Comparison of ENCODE assay signal across 8 cellular contexts in genomic region chr14:100108042-100108825, GRCh38. TPM values are rescaled to one million over a fixed set of nuclear protein-coding genes. Genes with fewer than 3 reads are reported as not detected.
DNase-seq lines count a peak whose midpoint lies in the region; ATAC-seq, FAIRE-seq and TF ChIP-seq lines count a peak whose summit lies in the region.

No MANE protein-coding gene starts in this region.

- no peaks in the 10 kb centered on the region for H3K9me2 ChIP-seq in Karpas-422 (replicated peaks; ENCODE audit: insufficient read depth, low read length)

- H3K36me3 ChIP-seq in Karpas-422 (ENCODE audit: insufficient read depth, low read length) = no peaks in the 10 kb centered on the region
- H3K36me3 ChIP-seq in RWPE2 (ENCODE audit: low read depth) = no peaks in the 10 kb centered on the region
- H3K36me3 ChIP-seq in gastroesophageal sphincter = no peaks in the 10 kb centered on the region
- no peaks in the 10 kb centered on the region for H3K36me3 ChIP-seq in pancreas
- no peaks in the 10 kb centered on the region for H3K36me3 ChIP-seq in tibial nerve

- H3K27ac ChIP-seq in Karpas-422 (ENCODE audit: low read length) = no peak overlapping the region
- peak overlapping the region; percentile 71 for H3K27ac ChIP-seq in RWPE2 (ENCODE audit: poor library complexity, severe bottlenecking)
- H3K27ac ChIP-seq in gastroesophageal sphincter = peak overlapping the region in 1 of 4 donors; percentile 26
- no peak overlapping the region for H3K27ac ChIP-seq in pancreas
- H3K27ac ChIP-seq in tibial nerve = peak overlapping the region in 1 of 4 donors; percentile 31

- H3K4me1 ChIP-seq in Karpas-422 (ENCODE audit: low read length) (peaks cover 3% of the 10 kb centered on the region; the same call in 1 of the 2 replicates), RWPE2 (ENCODE audit: insufficient read depth, poor library complexity, severe bottlenecking) (peaks cover 25% of the 10 kb centered on the region), gastroesophageal sphincter (peaks cover 0 to 58% (median 33%) of the 10 kb centered on the region in 3 donors), pancreas (peaks cover 0 to 9% (median 0%) of the 10 kb centered on the region in 3 donors), tibial nerve (peaks cover 0 to 52% (median 29%) of the 10 kb centered on the region in 4 donors)

- no peak overlapping the region for H3K4me3 ChIP-seq in Karpas-422 (ENCODE audit: low read length)
- H3K4me3 ChIP-seq in RWPE2 (ENCODE audit: severe bottlenecking) = no peak overlapping the region
- no peak overlapping the region for H3K4me3 ChIP-seq in gastroesophageal sphincter
- no peak overlapping the region for H3K4me3 ChIP-seq in pancreas
- no peak overlapping the region for H3K4me3 ChIP-seq in tibial nerve

- no peaks in the 10 kb centered on the region for H4K20me1 ChIP-seq in Karpas-422 (ENCODE audit: insufficient read depth, low read depth, low read length)

- TF ChIP-seq POLR2A in gastroesophageal sphincter (IDR thresholded peaks at IDR 0.05) = no peak
- TF ChIP-seq POLR2A in tibial nerve (IDR thresholded peaks at IDR 0.05) = no peak

- WGBS in gastroesophageal sphincter (ENCODE audit: low coverage in 1 of 2), 2 donors = 38 to 42% methylated on average over 8 to 12 of the region's 13 CpGs
- WGBS in pancreas, 2 donors = 23 to 24% methylated on average over 12 to 13 of the region's 13 CpGs
- WGBS in tibial nerve, 2 donors = 31 to 32% methylated on average over 13 of the region's 13 CpGs

- H3K4me2 ChIP-seq in Karpas-422 (ENCODE audit: low read depth, low read length, poor library complexity, severe bottlenecking) = no peak overlapping the region

- TF ChIP-seq EP300 in gastroesophageal sphincter (IDR thresholded peaks at IDR 0.05) (no peak), tibial nerve (IDR thresholded peaks at IDR 0.05) (no peak)

- H3K9ac ChIP-seq in Karpas-422 (ENCODE audit: low read length) = no peak overlapping the region

- H3K27me3 ChIP-seq in Karpas-422 (ENCODE audit: low read length) (no peaks in the 10 kb centered on the region), RWPE2 (ENCODE audit: insufficient read depth, poor library complexity, severe bottlenecking) (no peaks in the 10 kb centered on the region), gastroesophageal sphincter (no peaks in the 10 kb centered on the region), pancreas (no peaks in the 10 kb centered on the region), tibial nerve (no peaks in the 10 kb centered on the region)

- no peak for FAIRE-seq in pancreas (lab: Jason Lieb, UNC)

- DNase-seq in D341Med (ENCODE audit: low spot score) (peak; percentile 92), Karpas-422 (peak; percentile 90), RWPE2 (ENCODE audit: low spot score) (peak; percentile 84), activated gamma-delta T cell (lab: John Stamatoyannopoulos, UW) (peak; percentile 39), pancreas (peak; percentile 71 to 94 (median 85)), tibial nerve (ENCODE audit: low spot score in 2 of 2) (peak; percentile 70 to 90)

- intact Hi-C loops in pancreas (cut with DNase I) = loop anchor here in 2 of 3 donors (5.0 to 10.0 kb wide), 2 partner anchors 123 to 126 kb away; no protein-coding TSS in a partner anchor

- H3K9me3 ChIP-seq in Karpas-422 (ENCODE audit: low read length) (no peaks in the 10 kb centered on the region), RWPE2 (ENCODE audit: severe bottlenecking) (no peaks in the 10 kb centered on the region), gastroesophageal sphincter (no peaks in the 10 kb centered on the region), pancreas (no peaks in the 10 kb centered on the region), tibial nerve (no peaks in the 10 kb centered on the region)

- ATAC-seq in GM21529 (IDR thresholded peaks at IDR 0.05; ENCODE audit: unreplicated experiment) = peak; percentile 77
- peak; percentile 79 for ATAC-seq in RWPE2 (ENCODE audit: low read depth)
- peak; percentile 74 for ATAC-seq in gastroesophageal sphincter
- peak; percentile 89 to 95 (median 92) for ATAC-seq in pancreas

- H2AFZ ChIP-seq in Karpas-422 (ENCODE audit: low read length) = peak overlapping the region; percentile 21; the same call in 1 of the 2 replicates

- no peaks in the 10 kb centered on the region for H3K79me2 ChIP-seq in Karpas-422 (ENCODE audit: low read length)

- TF ChIP-seq CTCF in RWPE2 (IDR thresholded peaks at IDR 0.05; ENCODE audit: poor library complexity, severe bottlenecking) (peak; percentile 99), gastroesophageal sphincter (IDR thresholded peaks at IDR 0.05) (peak in 3 of 4 experiments; percentile 85 to 93 (median 89)), pancreas (IDR thresholded peaks at IDR 0.05) (peak; percentile 71 to 79 (median 76)), tibial nerve (IDR thresholded peaks at IDR 0.05) (peak; percentile 80 to 92 (median 89))

RNA-seq across cellular contexts. Expression of gene EVL, which starts 43.0 kb away (rescaled TPM):
- total RNA-seq in Karpas-422 (2014; rRNA removed; shearing (Covaris generic); ENCODE audit: low replicate concordance) = 3.0 and 3.5 TPM in 2 replicates
- total RNA-seq in gastroesophageal sphincter (10 to 100 TPM; 36.1 to 42.6 (median 38.5) TPM), pancreas (10 to 100 TPM; 23.0 to 59.8 (median 36.0) TPM), tibial nerve (10 to 100 TPM; 42.6 to 94.6 (median 59.8) TPM)
- polyA plus RNA-seq in pancreas = 10 to 100 TPM; 54.8 to 68.4 TPM

RNA-seq across cellular contexts. Expression of gene DEGS2, which starts 51.2 kb away (rescaled TPM):
- total RNA-seq in Karpas-422 (2014; rRNA removed; shearing (Covaris generic); ENCODE audit: low replicate concordance) = 0.43 TPM in 1 of 2 replicates, not detected in the other
- total RNA-seq in gastroesophageal sphincter (under 1 TPM; 0.16 to 0.94 (median 0.68) TPM), pancreas (1 to 10 TPM; 2.8 to 7.3 (median 5.3) TPM), tibial nerve (1 to 10 TPM; 1.3 to 5.1 (median 1.8) TPM)
- polyA plus RNA-seq in pancreas = 1 to 10 TPM; 1.9 to 3.9 TPM

Comparison
In these comparisons a context has a peak if more than half of its experiments do, and no peak if none do; other contexts are left out.
1. DNase-seq: peak in every context shown above with its lines; median percentile 92 in D341Med; 90 in Karpas-422; 85 in pancreas; 84 in RWPE2; 80 in tibial nerve; 39 in activated gamma-delta T cell.